24 cellular contexts compared by ENCODE assay signal in genomic region chr15:70034596-70034995, GRCh38.
DNase-seq lines count a peak whose midpoint lies in the region; ATAC-seq and TF ChIP-seq lines count a peak whose summit lies in the region.
"Had no signal": no experiment of that assay in that cellular context is flagged by ENCODE, and none has a peak within 500 bp of the region (broad histone marks: within the 10 kb centered on the region; RNA-seq: fewer than 3 reads in every experiment).

No MANE protein-coding gene starts in this region.

- H3K4me1 ChIP-seq in BE2C (peaks cover 6% of the 10 kb centered on the region), DOHH2 (ENCODE audit: control insufficient read depth, low read length) (peaks cover 50% of the 10 kb centered on the region), stomach (peaks cover 0 to 9% (median 2%) of the 10 kb centered on the region in 4 donors)
- no peaks in the 10 kb centered on the region for H3K4me1 ChIP-seq in CD8-positive, alpha-beta T cell (ENCODE audit: insufficient read depth, low read length)
- H3K4me1 ChIP-seq: prostate gland had no signal

- no peaks in the 10 kb centered on the region for H3K36me3 Mint-ChIP-seq in glutamatergic neuron (ENCODE audit: unreplicated experiment)
- H3K36me3 Mint-ChIP-seq in CD8-positive, alpha-beta T cell, result no peaks in the 10 kb centered on the region
- H3K36me3 Mint-ChIP-seq: brain, immature natural killer cell had no signal

- peaks cover 3% of the 10 kb centered on the region for H3K9me3 Mint-ChIP-seq in glutamatergic neuron (ENCODE audit: unreplicated experiment)
- no peaks in the 10 kb centered on the region for H3K9me3 Mint-ChIP-seq in CD8-positive, alpha-beta T cell
- H3K9me3 Mint-ChIP-seq: immature natural killer cell; stimulated activated naive CD8-positive, alpha-beta T cell treated with anti-CD3 and anti-CD28 coated beads, Interleukin-15, Interleukin-2, amounts not matched to agents 100 ng/mL and 50 ng/mL, for 24 hours had no signal

- TF ChIP-seq POLR2A in stomach (IDR thresholded peaks at IDR 0.05), result no peak

- peaks cover 18% of the 10 kb centered on the region for H3F3A ChIP-seq in DOHH2 (ENCODE audit: control insufficient read depth, insufficient read depth)

- no peak for TF ChIP-seq EP300 in stomach (IDR thresholded peaks at IDR 0.05)

- WGBS in stomach, 5 donors, result 94 to 98% (median 97%) methylated on average over 7 of the region's 7 CpGs

- no peaks in the 10 kb centered on the region for H3K79me2 ChIP-seq in DOHH2 (ENCODE audit: control insufficient read depth, low read length)

- no peaks in the 10 kb centered on the region for H4K20me1 ChIP-seq in DOHH2 (ENCODE audit: control insufficient read depth, insufficient read depth, low read depth, low read length)

- intact Hi-C loops in CD8-positive, alpha-beta T cell (cut with DNase I, micrococcal nuclease), result no loop called here
- intact Hi-C loops in stomach (cut with DNase I; ENCODE audit: low total_unique reads), result no loop called here

- no peak for ATAC-seq in CD8-positive, alpha-beta T cell
- ATAC-seq: activated CD8-positive, alpha-beta T cell treated with anti-CD3 and anti-CD28 coated beads, Interleukin-2, amount 10 ng/mL, durations not matched to agents 7 days and 5 days; K562; left lobe of liver had no signal

- H3K4me2 ChIP-seq in DOHH2 (ENCODE audit: low read length), result peak overlapping the region; percentile 94

- peaks cover 14% of the 10 kb centered on the region for H3K27me3 Mint-ChIP-seq in glutamatergic neuron (ENCODE audit: unreplicated experiment)
- H3K27me3 Mint-ChIP-seq in CD8-positive, alpha-beta T cell (ENCODE audit: low read depth), result no peaks in the 10 kb centered on the region
- H3K27me3 Mint-ChIP-seq: stimulated activated naive CD8-positive, alpha-beta T cell treated with anti-CD3 and anti-CD28 coated beads, Interleukin-15, Interleukin-2, amounts not matched to agents 100 ng/mL and 50 ng/mL, for 24 hours had no signal

- DNase-seq in BE2C, result no peak
- peak; percentile 41 for DNase-seq in NCI-H524 treated with DMSO at 0.1 percent for 48 hours (lab: John Stamatoyannopoulos, UW)
- DNase-seq in glutamatergic neuron, result peak; percentile 1
- no peak for DNase-seq in SK-N-DZ (ENCODE audit: low spot score)
- DNase-seq in retina, result no peak
- no peak for DNase-seq in CD8-positive, alpha-beta T cell
- no peak for DNase-seq in stomach
- DNase-seq: activated CD8-positive, alpha-beta T cell treated with anti-CD3 and anti-CD28 coated beads, Interleukin-2, amount 10 ng/mL, durations not matched to agents 7 days and 5 days; activated gamma-delta T cell treated with Interleukin-2 at 50 U/mL for 16 hours; adrenal gland; EL; H7; hypothalamus; immature natural killer cell; mesendoderm; NCI-H446; T-helper 1 cell had no signal

- H3K36me3 ChIP-seq in BE2C (no peaks in the 10 kb centered on the region), DOHH2 (ENCODE audit: control insufficient read depth, low read length) (no peaks in the 10 kb centered on the region), stomach (no peaks in the 10 kb centered on the region)
- H3K36me3 ChIP-seq in CD8-positive, alpha-beta T cell (ENCODE audit: insufficient read depth, low read length), result no peaks in the 10 kb centered on the region
- H3K36me3 ChIP-seq: adrenal gland, prostate gland had no signal

- H3K4me3 ChIP-seq in BE2C (ENCODE audit: low read depth, low read length) (no peak overlapping the region), DOHH2 (ENCODE audit: low read length) (no peak overlapping the region), stomach (no peak overlapping the region)
- no peak overlapping the region for H3K4me3 ChIP-seq in CD8-positive, alpha-beta T cell (ENCODE audit: low read depth, low read length)
- H3K4me3 ChIP-seq: adrenal gland, K562, prostate gland had no signal

- peak overlapping the region; percentile 83 for H3K27ac Mint-ChIP-seq in glutamatergic neuron (ENCODE audit: unreplicated experiment)
- no peak overlapping the region for H3K27ac Mint-ChIP-seq in CD8-positive, alpha-beta T cell
- H3K27ac Mint-ChIP-seq: activated CD8-positive, alpha-beta T cell treated with anti-CD3 and anti-CD28 coated beads, Interleukin-2, amount 10 ng/mL, durations not matched to agents 7 days and 5 days; immature natural killer cell; stimulated activated naive CD8-positive, alpha-beta T cell treated with anti-CD3 and anti-CD28 coated beads, Interleukin-15, Interleukin-2, amounts not matched to agents 100 ng/mL and 50 ng/mL, for 24 hours had no signal

- POLR2A ChIA-PET in CD8-positive, alpha-beta T cell (lab: Charles Lee), result no interaction called here

- no peaks in the 10 kb centered on the region for H3K9me2 ChIP-seq in DOHH2 (replicated peaks; ENCODE audit: control insufficient read depth, low read length)

- H3K9me3 ChIP-seq in BE2C (no peaks in the 10 kb centered on the region), DOHH2 (ENCODE audit: control insufficient read depth, insufficient read depth, low read length) (no peaks in the 10 kb centered on the region), stomach (no peaks in the 10 kb centered on the region)
- no peaks in the 10 kb centered on the region for H3K9me3 ChIP-seq in CD8-positive, alpha-beta T cell (ENCODE audit: low read length)
- H3K9me3 ChIP-seq: adrenal gland, neutrophil, prostate gland had no signal

- H3K4me1 Mint-ChIP-seq in glutamatergic neuron (ENCODE audit: low read depth, unreplicated experiment), result peaks cover 16% of the 10 kb centered on the region
- H3K4me1 Mint-ChIP-seq in CD8-positive, alpha-beta T cell (ENCODE audit: low read depth), result no peaks in the 10 kb centered on the region
- H3K4me1 Mint-ChIP-seq: immature natural killer cell had no signal

- H3K27me3 ChIP-seq in BE2C, result peaks cover 77% of the 10 kb centered on the region
- H3K27me3 ChIP-seq in DOHH2 (ENCODE audit: control insufficient read depth, low read length), result no peaks in the 10 kb centered on the region; the same call in 1 of the 2 replicates
- H3K27me3 ChIP-seq in CD8-positive, alpha-beta T cell (ENCODE audit: insufficient read depth, low read length), result no peaks in the 10 kb centered on the region
- peaks cover 0 to 11% (median 0%) of the 10 kb centered on the region in 3 donors for H3K27me3 ChIP-seq in stomach
- H3K27me3 ChIP-seq: neutrophil had no signal

- TF ChIP-seq CTCF in BE2C (IDR thresholded peaks at IDR 0.05; ENCODE audit: low read depth, low read length) (0 out of 2 replicates have a peak, but pooled peaks have one; percentile 2), DOHH2 (IDR thresholded peaks at IDR 0.05; ENCODE audit: low read depth, low read length, poor library complexity, severe bottlenecking) (no peak), glutamatergic neuron (IDR thresholded peaks at IDR 0.05; ENCODE audit: partially characterized antibody, unreplicated experiment) (no peak), stomach (IDR thresholded peaks at IDR 0.05) (no peak)
- TF ChIP-seq CTCF in CD8-positive, alpha-beta T cell (IDR thresholded peaks at IDR 0.05), result no peak

- no peak overlapping the region for H3K4me3 Mint-ChIP-seq in glutamatergic neuron (ENCODE audit: unreplicated experiment)
- no peak overlapping the region for H3K4me3 Mint-ChIP-seq in CD8-positive, alpha-beta T cell
- H3K4me3 Mint-ChIP-seq: activated CD8-positive, alpha-beta T cell treated with anti-CD3 and anti-CD28 coated beads, Interleukin-2, amount 10 ng/mL, durations not matched to agents 7 days and 5 days; brain; immature natural killer cell; stimulated activated naive CD8-positive, alpha-beta T cell treated with anti-CD3 and anti-CD28 coated beads, Interleukin-15, Interleukin-2, amounts not matched to agents 100 ng/mL and 50 ng/mL, for 24 hours had no signal

- H3K27ac ChIP-seq in DOHH2 (ENCODE audit: low read depth, low read length), result no peak overlapping the region
- H3K27ac ChIP-seq in CD8-positive, alpha-beta T cell (ENCODE audit: low read depth, low read length), result no peak overlapping the region
- H3K27ac ChIP-seq in stomach, result no peak overlapping the region
- H3K27ac ChIP-seq: adrenal gland, neutrophil, prostate gland had no signal

- CTCF ChIA-PET in CD8-positive, alpha-beta T cell (lab: Charles Lee), result interaction anchor here (1.2 kb wide), 1 partner anchor 16 kb away, joined by 3 read pairs; no protein-coding TSS in a partner anchor

Comparison
In these comparisons a context has a peak if more than half of its experiments do, and no peak if none do; other contexts are left out.
1. DNase-seq: peak in NCI-H524 treated with DMSO at 0.1 percent for 48 hours (single experiment) and glutamatergic neuron (single experiment); none in BE2C (single experiment), SK-N-DZ (single experiment), retina (single experiment), CD8-positive, alpha-beta T cell (0 of 7) and stomach (single experiment).